8 cellular contexts compared by ENCODE assay signal in the genomic region with DNA sequence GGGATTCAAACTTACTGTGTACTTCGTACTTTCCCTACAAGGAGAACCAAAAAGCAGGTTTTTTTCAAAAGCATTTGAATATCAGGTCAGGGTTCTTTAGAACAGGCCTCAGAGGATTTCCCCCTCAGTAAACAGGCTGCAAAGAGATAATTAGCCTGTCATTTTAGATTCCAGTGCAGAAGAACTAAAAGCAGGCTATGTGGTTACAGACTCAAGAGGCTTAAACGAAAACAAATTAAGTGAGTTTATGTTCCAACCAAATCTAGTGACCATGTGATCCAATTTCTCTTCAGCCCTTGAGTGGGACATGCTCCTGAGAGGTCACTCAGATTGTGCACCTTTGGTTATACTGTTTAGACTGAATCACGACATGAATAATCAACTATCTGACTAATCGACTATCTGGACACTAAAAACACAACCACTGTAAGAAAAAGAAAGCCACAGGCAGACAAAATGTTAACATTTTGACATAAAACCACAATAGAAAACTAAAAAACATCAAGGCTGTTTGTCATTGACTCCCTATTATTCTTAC. TPM values are rescaled to one million over a fixed set of nuclear protein-coding genes. Genes with fewer than 3 reads are reported as not detected.
A peak's percentile ranks its signal among the peaks of the same experiment; 100 is the strongest.
DNase-seq lines count a peak whose midpoint lies in the region; ATAC-seq and TF ChIP-seq lines count a peak whose summit lies in the region.

No MANE protein-coding gene starts in this region.

- H3K27me3 ChIP-seq in testis, result no peaks in the 10 kb centered on the region

- H3K27ac ChIP-seq in testis, result no peak overlapping the region

- H3K9me3 Mint-ChIP-seq in naive B cell, result no peaks in the 10 kb centered on the region

- H3K9me3 ChIP-seq in testis, result no peaks in the 10 kb centered on the region

- 49 to 63% methylated on average over 4 of the region's 4 CpGs for WGBS in testis, 2 donors

- DNase-seq in GM13977 (ENCODE audit: low spot score) (peak; percentile 62), RKO (ENCODE audit: low spot score) (peak; percentile 38), naive B cell (peak; percentile 67), testis (no peak), A172 (ENCODE audit: low spot score) (no peak)
- no peak for DNase-seq in stimulated activated naive CD4-positive, alpha-beta T cell (lab: John Stamatoyannopoulos, UW)

- ATAC-seq in GM21825 (IDR thresholded peaks at IDR 0.05; ENCODE audit: unreplicated experiment) (peak; percentile 41), naive B cell (ENCODE audit: low read depth in 2 of 2) (peak; percentile 53 to 55), SK-N-SH treated with all-trans-retinoic acid at 6 μM for 48 hours (no peak)

- H3K27me3 Mint-ChIP-seq in naive B cell, result no peaks in the 10 kb centered on the region

- H3K36me3 ChIP-seq in testis (ENCODE audit: low read depth, missing control alignments), result no peaks in the 10 kb centered on the region

- peaks cover 54 to 72% (median 64%) of the 10 kb centered on the region in 3 donors for H3K4me1 Mint-ChIP-seq in naive B cell

- H3K4me3 Mint-ChIP-seq in naive B cell, result peak overlapping the region in 6 of 8 donors; percentile 18 to 90 (median 78)

- H3K4me3 ChIP-seq in testis, result no peak overlapping the region

- H3K36me3 Mint-ChIP-seq in naive B cell, result no peaks in the 10 kb centered on the region

- peak overlapping the region in 5 of 6 donors; percentile 37 to 94 (median 90) for H3K27ac Mint-ChIP-seq in naive B cell

- intact Hi-C loops in testis (cut with DNase I; ENCODE audit: low total_unique reads), result no loop called here

- TF ChIP-seq CTCF in GM13977 (IDR thresholded peaks at IDR 0.05; ENCODE audit: extremely low read depth, insufficient read depth, missing control alignments), result no peak
- TF ChIP-seq CTCF in testis (IDR thresholded peaks at IDR 0.05), result no peak

- peaks cover 11% of the 10 kb centered on the region for H3K4me1 ChIP-seq in testis

- no peak for TF ChIP-seq POLR2A in testis (IDR thresholded peaks at IDR 0.05)

- in situ Hi-C loops in GM13977 (cut with MboI; ENCODE audit: low pct_unique_long_range_greater_than_20kb, low sequenced_read_pairs, unreplicated experiment), result no loop called here

TF ChIP-seq in SK-N-SH treated with all-trans-retinoic acid at 6 μM for 48 hours, 23 proteins besides CTCF, POLR2A, EP300 and RAD21:
- no peak for TF ChIP-seq GLIS3 (CRISPR knock-in tag; IDR thresholded peaks at IDR 0.05)

RNA-seq across cellular contexts. Expression of gene TMED8, which starts 4.5 kb away (rescaled TPM):
- 10 to 100 TPM in 5 of 6 donors, 1 to 10 TPM in 1; 2.3 to 25.0 (median 21.6) TPM for polyA plus RNA-seq in naive B cell (ENCODE audit: low read depth in 6 of 6)
- 10 to 100 TPM; 30.9 to 40.1 TPM for total RNA-seq in testis
- 16.9 TPM for polyA plus RNA-seq in testis (ENCODE audit: insufficient read depth, low read depth, low replicate concordance)
- 11.1 and 11.5 TPM in 2 replicates for total RNA-seq in A172 (2014; rRNA removed; shearing (Covaris generic))

RNA-seq across cellular contexts. Expression of gene SAMD15, which starts 4.8 kb away (rescaled TPM):
- polyA plus RNA-seq in naive B cell (ENCODE audit: low read depth in 6 of 6) (under 1 TPM in 2 of 6 donors, not detected in 4; 0.12 to 0.22 TPM), testis (ENCODE audit: insufficient read depth, low read depth, low replicate concordance) (31.3 TPM)
- total RNA-seq in testis, result 10 to 100 TPM in 1 of 2 donors, 1 to 10 TPM in 1; 9.2 to 22.6 TPM
- total RNA-seq in A172 (2014; rRNA removed; shearing (Covaris generic)), result 1.9 and 2.7 TPM in 2 replicates

RNA-seq across cellular contexts. Expression of gene NOXRED1, which starts 51.0 kb away (rescaled TPM):
- polyA plus RNA-seq in naive B cell (ENCODE audit: low read depth in 6 of 6) (under 1 TPM in 1 of 6 donors, not detected in 5; 0.23 TPM), testis (ENCODE audit: insufficient read depth, low read depth, low replicate concordance) (18.0 TPM)
- 10 to 100 TPM in 1 of 2 donors, 1 to 10 TPM in 1; 5.2 to 11.3 TPM for total RNA-seq in testis
- not detected in 2 replicates for total RNA-seq in A172 (2014; rRNA removed; shearing (Covaris generic))

RNA-seq across cellular contexts. Expression of gene GSTZ1, which starts 51.5 kb away (rescaled TPM):
- polyA plus RNA-seq in naive B cell (ENCODE audit: low read depth in 6 of 6), result 10 to 100 TPM; 11.4 to 30.9 (median 17.9) TPM
- 10 to 100 TPM; 52.8 to 64.1 TPM for total RNA-seq in testis
- polyA plus RNA-seq in testis (ENCODE audit: insufficient read depth, low read depth, low replicate concordance), result 101 TPM
- total RNA-seq in A172 (2014; rRNA removed; shearing (Covaris generic)), result 28.6 and 30.4 TPM in 2 replicates

RNA-seq across cellular contexts. Expression of gene POMT2, which starts 51.7 kb away (rescaled TPM):
- 1 to 10 TPM in 5 of 6 donors, under 1 TPM in 1; 0.94 to 4.1 (median 3.0) TPM for polyA plus RNA-seq in naive B cell (ENCODE audit: low read depth in 6 of 6)
- total RNA-seq in testis, result 100 to 1,000 TPM; 127 to 162 TPM
- polyA plus RNA-seq in testis (ENCODE audit: insufficient read depth, low read depth, low replicate concordance), result 108 TPM
- total RNA-seq in A172 (2014; rRNA removed; shearing (Covaris generic)), result 13.7 and 14.5 TPM in 2 replicates

Comparison
In these comparisons a context has a peak if more than half of its experiments do, and no peak if none do; other contexts are left out.
1. DNase-seq: peak in GM13977 (single experiment), RKO (single experiment) and naive B cell (single experiment); none in stimulated activated naive CD4-positive, alpha-beta T cell (0 of 6), testis (single experiment) and A172 (single experiment).